In the genomic region with DNA sequence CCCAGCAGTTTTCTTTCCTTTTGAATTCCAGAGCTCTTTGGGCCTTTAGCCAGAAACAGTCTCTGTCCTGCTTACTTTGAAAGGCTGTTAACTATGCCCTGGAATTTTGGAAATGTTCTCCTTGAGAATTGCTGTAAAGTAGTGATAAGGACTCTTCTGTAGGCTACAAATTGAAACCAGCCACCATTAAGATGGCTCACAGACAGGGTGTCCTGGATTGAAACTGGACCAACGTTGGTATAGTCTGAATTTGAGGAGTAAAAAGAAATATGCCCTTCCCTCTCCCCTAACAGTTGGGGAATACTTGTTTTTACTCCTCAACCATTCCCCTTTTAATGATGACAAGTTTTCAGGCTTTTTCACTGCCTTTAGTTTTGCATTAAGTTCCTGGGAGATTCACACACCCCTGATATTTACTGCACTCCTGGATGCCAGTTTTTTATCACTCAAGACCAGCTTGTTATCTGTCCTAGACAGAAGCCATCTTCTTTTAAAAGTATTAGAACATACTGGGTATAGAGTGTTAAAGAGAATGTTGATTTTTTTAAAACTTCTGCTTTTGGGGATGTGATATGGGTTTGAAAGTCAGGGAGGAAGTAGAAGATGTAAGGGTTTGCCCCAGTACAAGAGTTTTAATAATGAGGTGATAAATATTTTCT, we compare ENCODE assay signal across 10 cellular contexts. TPM values are rescaled to one million over a fixed set of nuclear protein-coding genes. Genes with fewer than 3 reads are reported as not detected.
DNase-seq lines count a peak whose midpoint lies in the region; ATAC-seq, FAIRE-seq and TF ChIP-seq lines count a peak whose summit lies in the region.
"Had no signal": no experiment of that assay in that cellular context is flagged by ENCODE, and none has a peak within 500 bp of the region (broad histone marks: within the 10 kb centered on the region; RNA-seq: fewer than 3 reads in every experiment).

No MANE protein-coding gene starts in this region.

- ATAC-seq in HG03159 (IDR thresholded peaks at IDR 0.05; ENCODE audit: unreplicated experiment), result no peak

- no peak overlapping the region for H3K9ac ChIP-seq in muscle layer of colon (ENCODE audit: low read length)

- H3K36me3 Mint-ChIP-seq in activated naive CD8-positive, alpha-beta T cell treated with anti-CD3 and anti-CD28 coated beads for 36 hours, result peaks cover 34% of the 10 kb centered on the region
- no peaks in the 10 kb centered on the region for H3K36me3 Mint-ChIP-seq in glutamatergic neuron (ENCODE audit: unreplicated experiment)

- no peaks in the 10 kb centered on the region for H3K27me3 Mint-ChIP-seq in activated naive CD8-positive, alpha-beta T cell treated with anti-CD3 and anti-CD28 coated beads for 36 hours
- no peaks in the 10 kb centered on the region for H3K27me3 Mint-ChIP-seq in glutamatergic neuron (ENCODE audit: unreplicated experiment)

- DNase-seq in AML-193 (lab: John Stamatoyannopoulos, UW), result peak; percentile 21 to 48
- peak; percentile 17 for DNase-seq in HCEC 1CT
- no peak for DNase-seq in activated naive CD8-positive, alpha-beta T cell treated with anti-CD3 and anti-CD28 coated beads for 36 hours
- DNase-seq in GM19239 (ENCODE audit: insufficient read length, low spot score), result no peak
- no peak for DNase-seq in NCI-H1417 (lab: John Stamatoyannopoulos, UW)
- no peak for DNase-seq in glutamatergic neuron
- DNase-seq: GOT3, stomach had no signal

- H3K4me1 ChIP-seq in muscle layer of colon (ENCODE audit: insufficient read depth, low read length), result peaks cover 94% of the 10 kb centered on the region

- H3K9me3 Mint-ChIP-seq in activated naive CD8-positive, alpha-beta T cell treated with anti-CD3 and anti-CD28 coated beads for 36 hours, result peaks cover 9% of the 10 kb centered on the region
- no peaks in the 10 kb centered on the region for H3K9me3 Mint-ChIP-seq in glutamatergic neuron (ENCODE audit: unreplicated experiment)

- no peaks in the 10 kb centered on the region for H3K9me3 ChIP-seq in muscle layer of colon (ENCODE audit: low read length)
- H3K9me3 ChIP-seq: stomach had no signal

- no peaks in the 10 kb centered on the region for H3K36me3 ChIP-seq in muscle layer of colon (ENCODE audit: insufficient read depth, low read length)
- H3K36me3 ChIP-seq: stomach had no signal

- H3K4me3 Mint-ChIP-seq in activated naive CD8-positive, alpha-beta T cell treated with anti-CD3 and anti-CD28 coated beads for 36 hours, result no peak overlapping the region
- no peak overlapping the region for H3K4me3 Mint-ChIP-seq in glutamatergic neuron (ENCODE audit: unreplicated experiment)

- H3K27ac ChIP-seq in muscle layer of colon (ENCODE audit: low read depth, low read length), result peak overlapping the region; percentile 50

- no peaks in the 10 kb centered on the region for H3K27me3 ChIP-seq in muscle layer of colon (ENCODE audit: control insufficient read depth in 1 of 2, insufficient read depth in 2 of 2, low read length in 2 of 2)
- H3K27me3 ChIP-seq: stomach had no signal

- FAIRE-seq in GM19239 (lab: Jason Lieb, UNC), result no peak

- peak overlapping the region in 1 of 2 donors; percentile 12 for H3K4me3 ChIP-seq in muscle layer of colon (ENCODE audit: low read depth in 1 of 2, low read length in 2 of 2)
- H3K4me3 ChIP-seq: stomach had no signal

- no peak for TF ChIP-seq CTCF in glutamatergic neuron (IDR thresholded peaks at IDR 0.05; ENCODE audit: partially characterized antibody, unreplicated experiment)

- H3K4me1 Mint-ChIP-seq in activated naive CD8-positive, alpha-beta T cell treated with anti-CD3 and anti-CD28 coated beads for 36 hours, result peaks cover 85% of the 10 kb centered on the region
- peaks cover 47% of the 10 kb centered on the region for H3K4me1 Mint-ChIP-seq in glutamatergic neuron (ENCODE audit: low read depth, unreplicated experiment)

- H3K27ac Mint-ChIP-seq in activated naive CD8-positive, alpha-beta T cell treated with anti-CD3 and anti-CD28 coated beads for 36 hours, result peak overlapping the region; percentile 2
- H3K27ac Mint-ChIP-seq in glutamatergic neuron (ENCODE audit: unreplicated experiment), result no peak overlapping the region

RNA-seq across cellular contexts. Expression of gene TOP1, which starts 21.9 kb away (rescaled TPM):
- total RNA-seq in activated naive CD8-positive, alpha-beta T cell treated with anti-CD3 and anti-CD28 coated beads for 36 hours, result 100 to 1,000 TPM in 1 of 2 experiments, 10 to 100 TPM in 1; 99.6 to 102 TPM
- 68.7 TPM for total RNA-seq in glutamatergic neuron (ENCODE audit: unreplicated experiment)

Comparison
In these comparisons a context has a peak if more than half of its experiments do, and no peak if none do; other contexts are left out.
1. DNase-seq: peak in AML-193 (2 of 2) and HCEC 1CT (single experiment); none in activated naive CD8-positive, alpha-beta T cell treated with anti-CD3 and anti-CD28 coated beads for 36 hours (single experiment), GM19239 (single experiment), NCI-H1417 (0 of 3) and glutamatergic neuron (single experiment).